ENCODE assay signal across 8 cellular contexts in genomic region chr5:137629646-137630045, GRCh38.
A peak's percentile ranks its signal among the peaks of the same experiment; 100 is the strongest.
DNase-seq lines count a peak whose midpoint lies in the region; ATAC-seq and TF ChIP-seq lines count a peak whose summit lies in the region.

No MANE protein-coding gene starts in this region.

- H3K27ac ChIP-seq in esophagus muscularis mucosa (replicated peaks in 1 of 4), result peak overlapping the region in 1 of 4 donors; percentile 45
- no peak overlapping the region for H3K27ac ChIP-seq in naive thymus-derived CD4-positive, alpha-beta T cell (ENCODE audit: low read depth, low read length)

- H3K4me3 Mint-ChIP-seq in naive thymus-derived CD4-positive, alpha-beta T cell, result no peak overlapping the region

- POLR2A ChIA-PET in naive thymus-derived CD4-positive, alpha-beta T cell (lab: Charles Lee), result interaction anchor here (0.6 to 1.0 kb wide), 2 partner anchors 124 to 128 kb away, joined by 3 read pairs; partner anchors contain the start of gene HNRNPA0

- no peak overlapping the region for H3K27ac Mint-ChIP-seq in naive thymus-derived CD4-positive, alpha-beta T cell

- CTCF ChIA-PET in naive thymus-derived CD4-positive, alpha-beta T cell (lab: Charles Lee), result interaction anchor here (0.8 to 3.2 kb wide), 13 partner anchors 10 to 504 kb away, joined by 3 to 33 read pairs (median 5); no protein-coding TSS in a partner anchor

- no peaks in the 10 kb centered on the region for H3K27me3 ChIP-seq in esophagus muscularis mucosa
- no peaks in the 10 kb centered on the region for H3K27me3 ChIP-seq in naive thymus-derived CD4-positive, alpha-beta T cell (ENCODE audit: control insufficient read depth in 2 of 2, insufficient read depth in 2 of 2, low read length in 2 of 2)

- H3K4me1 Mint-ChIP-seq in naive thymus-derived CD4-positive, alpha-beta T cell, result peaks cover 0 to 2% (median 0%) of the 10 kb centered on the region in 7 donors

- 17% methylated on average over 4 of the region's 4 CpGs for WGBS in esophagus muscularis mucosa

- no peak for TF ChIP-seq EP300 in esophagus muscularis mucosa (IDR thresholded peaks at IDR 0.05)

- DNase-seq in EH (ENCODE audit: low read depth) (peak; percentile 67), NCI-H1105 treated with DMSO at 0.1 percent for 48 hours (lab: John Stamatoyannopoulos, UW) (peak; percentile 38), T-helper 9 cell (peak; percentile 4), esophagus muscularis mucosa (ENCODE audit: extremely low spot score) (peak; percentile 80)
- peak in 7 of 9 donors; percentile 26 to 61 (median 52) for DNase-seq in naive thymus-derived CD4-positive, alpha-beta T cell
- DNase-seq in activated effector memory CD4-positive, alpha-beta T cell treated with Interleukin-2 at 50 U/mL for 16 hours, result no peak
- DNase-seq in activated CD4-positive, CD25-positive, alpha-beta regulatory T cell treated with anti-CD3 and anti-CD28 coated beads, Interleukin-2, amount 50 U/mL, for 72 hours, result no peak

- ATAC-seq in GM21717 (IDR thresholded peaks at IDR 0.05; ENCODE audit: unreplicated experiment), result peak; percentile 85
- peak; percentile 82 for ATAC-seq in naive thymus-derived CD4-positive, alpha-beta T cell

- peaks cover 13 to 19% (median 16%) of the 10 kb centered on the region in 4 donors for H3K4me1 ChIP-seq in esophagus muscularis mucosa
- H3K4me1 ChIP-seq in naive thymus-derived CD4-positive, alpha-beta T cell (ENCODE audit: control insufficient read depth in 2 of 2, insufficient read depth in 2 of 2, low read length in 2 of 2), result no peaks in the 10 kb centered on the region

- intact Hi-C loops in esophagus muscularis mucosa (cut with DNase I), result loop anchor here (2.0 kb wide), 1 partner anchor 113 kb away; no protein-coding TSS in a partner anchor
- intact Hi-C loops in naive thymus-derived CD4-positive, alpha-beta T cell (cut with micrococcal nuclease), result loop anchor here (1.0 to 2.0 kb wide), 10 partner anchors 31 to 873 kb away; partner anchors contain the start of genes BRD8 (in 1 of the 2) and FAM13B (in 1 of the 2)

- no peaks in the 10 kb centered on the region for H3K9me3 ChIP-seq in esophagus muscularis mucosa
- no peaks in the 10 kb centered on the region for H3K9me3 ChIP-seq in naive thymus-derived CD4-positive, alpha-beta T cell (ENCODE audit: control insufficient read depth in 2 of 3, low read length in 3 of 3)

- peak overlapping the region in 1 of 4 donors; percentile 30 for H3K4me3 ChIP-seq in esophagus muscularis mucosa
- no peak overlapping the region for H3K4me3 ChIP-seq in naive thymus-derived CD4-positive, alpha-beta T cell (ENCODE audit: low read length)

- no peaks in the 10 kb centered on the region for H3K27me3 Mint-ChIP-seq in naive thymus-derived CD4-positive, alpha-beta T cell

- H3K36me3 ChIP-seq in esophagus muscularis mucosa, result peaks cover 0 to 7% (median 5%) of the 10 kb centered on the region in 4 donors
- H3K36me3 ChIP-seq in naive thymus-derived CD4-positive, alpha-beta T cell (ENCODE audit: control insufficient read depth in 2 of 3, insufficient read depth in 3 of 3, low read length in 3 of 3), result peaks cover 0 to 27% (median 0%) of the 10 kb centered on the region in 3 experiments

- no peaks in the 10 kb centered on the region for H3K9me3 Mint-ChIP-seq in naive thymus-derived CD4-positive, alpha-beta T cell

- TF ChIP-seq CTCF in esophagus muscularis mucosa (IDR thresholded peaks at IDR 0.05), result peak; percentile 86 to 91 (median 88)

- peaks cover 0 to 47% (median 10%) of the 10 kb centered on the region in 5 donors for H3K36me3 Mint-ChIP-seq in naive thymus-derived CD4-positive, alpha-beta T cell

- TF ChIP-seq POLR2A in esophagus muscularis mucosa (IDR thresholded peaks at IDR 0.05; ENCODE audit: low read depth), result no peak

Comparison
In these comparisons a context has a peak if more than half of its experiments do, and no peak if none do; other contexts are left out.
1. DNase-seq: peak in EH (single experiment), NCI-H1105 treated with DMSO at 0.1 percent for 48 hours (single experiment), T-helper 9 cell (single experiment), esophagus muscularis mucosa (single experiment) and naive thymus-derived CD4-positive, alpha-beta T cell (7 of 9); none in activated effector memory CD4-positive, alpha-beta T cell treated with Interleukin-2 at 50 U/mL for 16 hours (single experiment) and activated CD4-positive, CD25-positive, alpha-beta regulatory T cell treated with anti-CD3 and anti-CD28 coated beads, Interleukin-2, amount 50 U/mL, for 72 hours (single experiment).